Comparison of ENCODE assay signal across 10 cellular contexts in the genomic region with DNA sequence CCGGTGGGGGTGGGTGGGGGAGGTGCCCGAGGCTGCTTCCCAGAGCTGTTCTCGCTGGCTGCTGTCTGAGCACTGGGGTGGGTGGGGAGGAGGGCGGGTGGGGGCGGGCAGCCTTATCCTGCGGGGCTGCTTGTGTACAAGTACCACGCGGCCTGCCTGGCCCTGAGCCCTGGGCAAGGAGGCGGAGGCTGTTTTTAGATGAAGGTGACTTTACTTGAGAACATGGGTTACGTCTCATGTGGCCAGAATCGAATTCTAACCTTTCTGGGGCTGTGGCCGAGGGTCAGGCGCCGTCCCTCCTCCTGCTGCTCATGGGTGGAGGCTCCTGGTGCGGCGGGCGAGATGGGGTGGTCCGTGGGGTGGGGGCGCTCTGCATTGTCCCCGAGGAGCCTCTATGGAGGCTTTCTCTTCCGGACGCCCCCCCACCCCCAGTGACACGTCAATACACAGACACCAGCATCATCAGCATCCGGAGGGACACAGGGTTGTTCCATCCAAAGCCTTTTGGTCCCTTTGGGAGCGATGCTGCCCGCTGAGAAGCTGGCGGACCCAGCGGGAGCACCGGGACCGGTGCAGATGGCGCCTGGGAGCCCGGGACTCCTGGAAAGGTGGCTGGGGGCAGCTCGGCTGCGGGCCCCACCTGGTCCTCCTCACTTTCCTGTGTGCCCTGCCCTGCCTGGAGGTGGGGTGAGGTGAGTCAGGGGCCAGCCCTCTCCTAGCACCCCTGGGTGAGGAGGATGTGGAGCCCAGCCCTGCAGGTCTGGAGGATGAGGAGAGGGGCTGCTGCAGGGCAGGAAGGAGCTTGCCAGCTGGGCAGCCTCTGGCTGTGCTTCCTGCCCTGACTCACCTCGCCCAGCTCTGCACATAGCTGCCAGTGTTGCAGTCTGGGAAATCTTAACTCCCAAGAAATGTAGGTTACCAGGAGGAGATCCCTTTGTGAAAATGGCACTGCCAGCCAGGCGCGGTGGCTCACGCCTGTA. TPM values are rescaled to one million over a fixed set of nuclear protein-coding genes. Genes with fewer than 3 reads are reported as not detected.
DNase-seq lines count a peak whose midpoint lies in the region; ATAC-seq, FAIRE-seq and TF ChIP-seq lines count a peak whose summit lies in the region.
"Had no signal": no experiment of that assay in that cellular context is flagged by ENCODE, and none has a peak within 500 bp of the region (broad histone marks: within the 10 kb centered on the region; RNA-seq: fewer than 3 reads in every experiment).

No MANE protein-coding gene starts in this region.

- H3K27me3 ChIP-seq in transverse colon = no peaks in the 10 kb centered on the region

- TF ChIP-seq CTCF in cardiac fibroblast (IDR thresholded peaks at IDR 0.05; ENCODE audit: low read depth, low read length) (no peak), kidney (IDR thresholded peaks at IDR 0.05; ENCODE audit: borderline replicate concordance, extremely low read depth, insufficient read depth) (no peak), transverse colon (IDR thresholded peaks at IDR 0.05) (no peak)

- H3K4me1 Mint-ChIP-seq in activated T-cell treated with anti-CD3 and anti-CD28 coated beads, Interleukin-2, amount 50 U/mL, for 72 hours (ENCODE audit: low read depth) = peaks cover 39% of the 10 kb centered on the region

- no peaks in the 10 kb centered on the region for H3K9me3 Mint-ChIP-seq in activated T-cell treated with anti-CD3 and anti-CD28 coated beads, Interleukin-2, amount 50 U/mL, for 72 hours
- H3K9me3 Mint-ChIP-seq: activated B cell treated with CpG ODN at 0.5 μM for 24 hours had no signal

- WGBS in transverse colon (ENCODE audit: low coverage in 1 of 2), 2 donors = 59% methylated on average over 33 of the region's 38 CpGs; no CpG with 5 or more reads in 1 of the 2 donors

- ATAC-seq in activated T-cell treated with anti-CD3 and anti-CD28 coated beads, Interleukin-2, amount 50 U/mL, for 72 hours (replicated peaks in 1 of 2) = no peak
- no peak for ATAC-seq in HG02571 (IDR thresholded peaks at IDR 0.05; ENCODE audit: unreplicated experiment)
- no peak for ATAC-seq in GM18873 (IDR thresholded peaks at IDR 0.05; ENCODE audit: low FRiP score, unreplicated experiment)

- H3K9ac ChIP-seq in kidney (ENCODE audit: low read length in 2 of 2) = peak overlapping the region in 1 of 2 donors; percentile 51

- no peak overlapping the region for H3K4me3 Mint-ChIP-seq in activated T-cell treated with anti-CD3 and anti-CD28 coated beads, Interleukin-2, amount 50 U/mL, for 72 hours

- H3K9me3 ChIP-seq in kidney (ENCODE audit: control insufficient read depth in 1 of 2, low read length in 2 of 2) = no peaks in the 10 kb centered on the region
- H3K9me3 ChIP-seq in transverse colon = no peaks in the 10 kb centered on the region

- no peaks in the 10 kb centered on the region for H3K27me3 Mint-ChIP-seq in activated T-cell treated with anti-CD3 and anti-CD28 coated beads, Interleukin-2, amount 50 U/mL, for 72 hours (ENCODE audit: low read depth)
- H3K27me3 Mint-ChIP-seq: activated B cell treated with CpG ODN at 0.5 μM for 24 hours had no signal

- H3K36me3 ChIP-seq in kidney (ENCODE audit: control insufficient read depth in 1 of 2, insufficient read depth in 2 of 2, low read length in 2 of 2) (peaks cover 0 to 8% of the 10 kb centered on the region in 2 donors), transverse colon (no peaks in the 10 kb centered on the region)

- H3K27ac Mint-ChIP-seq in activated T-cell treated with anti-CD3 and anti-CD28 coated beads, Interleukin-2, amount 50 U/mL, for 72 hours = no peak overlapping the region

- peaks cover 9 to 35% of the 10 kb centered on the region in 2 donors for H3K4me1 ChIP-seq in kidney (ENCODE audit: control insufficient read depth in 1 of 2, insufficient read depth in 1 of 2, low read depth in 1 of 2, low read length in 2 of 2)
- H3K4me1 ChIP-seq in transverse colon = peaks cover 21 to 52% (median 45%) of the 10 kb centered on the region in 4 donors

- peak overlapping the region; percentile 74 to 83 for H3K27ac ChIP-seq in kidney (ENCODE audit: low read depth in 2 of 2, low read length in 2 of 2)
- H3K27ac ChIP-seq in transverse colon = peak overlapping the region; percentile 5 to 97 (median 86)

- in situ Hi-C loops in transverse colon (cut with MboI; ENCODE audit: low pct_ligation_motif_present in 1 of 4, low pct_unique_long_range_greater_than_20kb in 1 of 4, low sequenced_read_pairs in 3 of 4) = no loop called here

- no peak for TF ChIP-seq POLR2A in transverse colon (IDR thresholded peaks at IDR 0.05)

- H3K4me3 ChIP-seq in cardiac fibroblast (replicated peaks in 1 of 2; ENCODE audit: low read depth in 2 of 2, low read length in 2 of 2) (peak overlapping the region; percentile 14 to 42), kidney (ENCODE audit: low read length in 2 of 2) (peak overlapping the region in 1 of 2 donors; percentile 44), transverse colon (peak overlapping the region; percentile 28 to 100 (median 98))

- no peak for TF ChIP-seq EP300 in transverse colon (IDR thresholded peaks at IDR 0.05; ENCODE audit: low read depth)

- no peak for FAIRE-seq in kidney (lab: Jason Lieb, UNC)

- DNase-seq in activated T-cell treated with anti-CD3 and anti-CD28 coated beads, Interleukin-2, amount 50 U/mL, for 1 hour = peak; percentile 17
- no peak for DNase-seq in activated T-cell treated with anti-CD3 and anti-CD28 coated beads, Interleukin-2, amount 50 U/mL, for 72 hours
- peak; percentile 46 to 72 for DNase-seq in cardiac fibroblast (ENCODE audit: low read depth in 2 of 2)
- peak; percentile 75 for DNase-seq in kidney
- DNase-seq in transverse colon = no peak
- no peak for DNase-seq in activated CD4-positive, alpha-beta T cell treated with anti-CD3 and anti-CD28 coated beads, Interleukin-2, amount 50 U/mL, for 1 hour
- DNase-seq: activated B cell treated with CpG ODN at 0.5 μM for 24 hours had no signal

- no peaks in the 10 kb centered on the region for H3K36me3 Mint-ChIP-seq in activated T-cell treated with anti-CD3 and anti-CD28 coated beads, Interleukin-2, amount 50 U/mL, for 72 hours (ENCODE audit: insufficient read depth in 2 of 2)

- intact Hi-C loops in kidney (cut with DNase I) = no loop called here
- intact Hi-C loops in transverse colon (cut with DNase I; ENCODE audit: low total_unique reads) = no loop called here

RNA-seq across cellular contexts. Expression of a gene that starts 3.4 kb away (rescaled TPM):
- 100 to 1,000 TPM; 144 to 162 TPM for total RNA-seq in activated T-cell treated with anti-CD3 and anti-CD28 coated beads, Interleukin-2, amount 50 U/mL, for 72 hours
- total RNA-seq in kidney (554 TPM), transverse colon (1,000 to 10,000 TPM in 3 of 4 donors, 100 to 1,000 TPM in 1; 909 to 2,228 (median 1,224) TPM)
- 984 TPM for polyA plus RNA-seq in kidney (ENCODE audit: insufficient read depth, low read depth, low replicate concordance)

RNA-seq across cellular contexts. Expression of a gene that starts 13.9 kb away (rescaled TPM):
- total RNA-seq in activated T-cell treated with anti-CD3 and anti-CD28 coated beads, Interleukin-2, amount 50 U/mL, for 72 hours = 1 to 10 TPM in 1 of 2 donors, under 1 TPM in 1; 0.81 to 1.1 TPM
- 0.31 TPM for total RNA-seq in kidney
- 1.3 TPM for polyA plus RNA-seq in kidney (ENCODE audit: insufficient read depth, low read depth, low replicate concordance)
- total RNA-seq in transverse colon = under 1 TPM in 3 of 4 donors, not detected in 1; 0.14 to 1.00 (median 0.64) TPM

RNA-seq across cellular contexts. Expression of a gene that starts 32.0 kb away (rescaled TPM):
- total RNA-seq in activated T-cell treated with anti-CD3 and anti-CD28 coated beads, Interleukin-2, amount 50 U/mL, for 72 hours = 10 to 100 TPM; 23.5 to 31.0 TPM
- total RNA-seq in kidney (2.8 TPM), transverse colon (1 to 10 TPM in 2 of 4 donors, not detected in 2; 1.1 to 1.8 TPM)
- polyA plus RNA-seq in kidney (ENCODE audit: insufficient read depth, low read depth, low replicate concordance) = not detected
- total RNA-seq: activated B cell treated with CpG ODN at 0.5 μM for 24 hours, lung microvascular endothelial cell had no signal

RNA-seq across cellular contexts. Expression of a gene that starts 44.3 kb away (rescaled TPM):
- 10 to 100 TPM; 48.4 to 56.1 TPM for total RNA-seq in activated T-cell treated with anti-CD3 and anti-CD28 coated beads, Interleukin-2, amount 50 U/mL, for 72 hours
- total RNA-seq in kidney = 33.8 TPM
- 72.3 TPM for polyA plus RNA-seq in kidney (ENCODE audit: insufficient read depth, low read depth, low replicate concordance)
- 100 to 1,000 TPM in 3 of 4 donors, 10 to 100 TPM in 1; 72.0 to 116 (median 103) TPM for total RNA-seq in transverse colon

RNA-seq across cellular contexts. Expression of a gene that starts 57.5 kb away (rescaled TPM):
- total RNA-seq in activated T-cell treated with anti-CD3 and anti-CD28 coated beads, Interleukin-2, amount 50 U/mL, for 72 hours = 10 to 100 TPM; 62.7 to 79.0 TPM
- total RNA-seq in kidney (49.8 TPM), transverse colon (100 to 1,000 TPM in 1 of 4 donors, 10 to 100 TPM in 3; 45.9 to 114 (median 63.9) TPM)
- polyA plus RNA-seq in kidney (ENCODE audit: insufficient read depth, low read depth, low replicate concordance) = 117 TPM

Comparison
In these comparisons a context has a peak if more than half of its experiments do, and no peak if none do; other contexts are left out.
1. DNase-seq: peak in activated T-cell treated with anti-CD3 and anti-CD28 coated beads, Interleukin-2, amount 50 U/mL, for 1 hour (single experiment), cardiac fibroblast (2 of 2) and kidney (single experiment); none in activated T-cell treated with anti-CD3 and anti-CD28 coated beads, Interleukin-2, amount 50 U/mL, for 72 hours (0 of 2), transverse colon (single experiment) and activated CD4-positive, alpha-beta T cell treated with anti-CD3 and anti-CD28 coated beads, Interleukin-2, amount 50 U/mL, for 1 hour (single experiment).